ENCODE assay signal across 22 cellular contexts in the genomic region with DNA sequence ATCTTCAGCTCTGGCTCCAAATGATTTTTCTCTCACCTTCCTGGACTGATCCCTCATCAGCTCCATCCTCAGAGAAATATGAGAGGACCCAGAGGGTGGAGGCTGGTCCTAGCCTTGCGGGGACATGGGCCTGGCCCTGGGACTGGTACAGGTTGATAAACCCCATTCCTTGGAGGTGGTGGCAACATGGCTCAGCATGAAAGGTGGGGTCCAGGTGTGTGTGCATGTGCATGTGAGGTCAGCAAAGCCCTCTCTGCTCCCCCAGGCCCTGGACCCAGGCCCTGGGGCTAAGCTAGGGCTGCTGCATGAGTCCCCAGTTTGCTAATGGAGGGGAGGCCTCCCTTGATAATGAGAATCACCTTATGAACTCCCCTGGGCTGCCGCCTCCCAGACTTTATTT.
A peak's percentile ranks its signal among the peaks of the same experiment; 100 is the strongest.
DNase-seq lines count a peak whose midpoint lies in the region; ATAC-seq, FAIRE-seq and TF ChIP-seq lines count a peak whose summit lies in the region.
"Had no signal": no experiment of that assay in that cellular context is flagged by ENCODE, and none has a peak within 500 bp of the region (broad histone marks: within the 10 kb centered on the region; RNA-seq: fewer than 3 reads in every experiment).

No MANE protein-coding gene starts in this region.

- intact Hi-C loops in cardiac septum (cut with DNase I), result no loop called here
- intact Hi-C loops in left ventricle myocardium superior (cut with micrococcal nuclease), result no loop called here
- intact Hi-C loops in pancreas (cut with DNase I), result no loop called here

- H3K27ac Mint-ChIP-seq in osteocyte (ENCODE audit: unreplicated experiment), result no peak overlapping the region
- H3K27ac Mint-ChIP-seq: B cell; CD4-positive, alpha-beta T cell; CD8-positive, alpha-beta T cell had no signal

- no peak for TF ChIP-seq CTCF in osteocyte (IDR thresholded peaks at IDR 0.05)
- no peak for TF ChIP-seq CTCF in pancreas (IDR thresholded peaks at IDR 0.05)

- peak; percentile 33 for DNase-seq in activated CD8-positive, alpha-beta memory T cell treated with anti-CD3 and anti-CD28 coated beads for 24 hours
- DNase-seq in activated CD8-positive, alpha-beta memory T cell treated with anti-CD3 and anti-CD28 coated beads, Interleukin-2, amount 50 U/mL, for 48 hours, result no peak
- DNase-seq in cardiac septum (ENCODE audit: low spot score), result peak; percentile 26
- DNase-seq in left ventricle myocardium superior, result no peak
- DNase-seq in osteocyte (ENCODE audit: extremely low spot score, unreplicated experiment), result peak; percentile 59
- DNase-seq in pancreas, result no peak
- DNase-seq: AML-193; Caco-2; Calu3; CD4-positive, alpha-beta T cell; CD8-positive, alpha-beta T cell; DMS79 treated with DMSO at 0.1 percent for 48 hours; GF-D8 had no signal

- no peaks in the 10 kb centered on the region for H3K4me1 ChIP-seq in pancreas
- H3K4me1 ChIP-seq: A549, Caco-2 had no signal

- H3K4me1 Mint-ChIP-seq in osteocyte (ENCODE audit: unreplicated experiment), result no peaks in the 10 kb centered on the region
- H3K4me1 Mint-ChIP-seq: B cell had no signal

- ATAC-seq in left ventricle myocardium superior (no peak), pancreas (no peak)
- ATAC-seq: A549; CD8-positive, alpha-beta T cell had no signal

- H3K4me3 Mint-ChIP-seq in osteocyte (ENCODE audit: unreplicated experiment), result no peak overlapping the region
- H3K4me3 Mint-ChIP-seq: B cell; CD4-positive, alpha-beta T cell; CD8-positive, alpha-beta T cell had no signal

- 92 to 96% methylated on average over 2 of the region's 2 CpGs for WGBS in pancreas, 2 donors

- no peak overlapping the region for H3K27ac ChIP-seq in pancreas
- H3K27ac ChIP-seq: 22Rv1; A549; BLaER1 treated with 17β-estradiol and CSF1 and Interleukin-3, amounts not matched to agents 10 nM and 100 nM; C4-2B had no signal

- no peak overlapping the region for H3K4me3 ChIP-seq in pancreas
- H3K4me3 ChIP-seq: A549; BLaER1 treated with 17β-estradiol and CSF1 and Interleukin-3, amounts not matched to agents 10 nM and 100 nM had no signal

- FAIRE-seq in pancreas (lab: Jason Lieb, UNC), result no peak
- FAIRE-seq: A549, D721Med, G401.6, GM12891, GM19239 had no signal

- H3K9me3 Mint-ChIP-seq in osteocyte (ENCODE audit: unreplicated experiment), result no peaks in the 10 kb centered on the region
- H3K9me3 Mint-ChIP-seq: CD4-positive, alpha-beta T cell; CD8-positive, alpha-beta T cell had no signal

- H3K36me3 ChIP-seq in pancreas, result no peaks in the 10 kb centered on the region
- H3K36me3 ChIP-seq: BLaER1 treated with 17β-estradiol and CSF1 and Interleukin-3, amounts not matched to agents 10 nM and 100 nM had no signal

- H3K36me3 Mint-ChIP-seq in osteocyte (ENCODE audit: unreplicated experiment), result no peaks in the 10 kb centered on the region
- H3K36me3 Mint-ChIP-seq: CD8-positive, alpha-beta T cell had no signal

- H3K27me3 ChIP-seq in pancreas, result no peaks in the 10 kb centered on the region
- H3K27me3 ChIP-seq: BLaER1 treated with 17β-estradiol and CSF1 and Interleukin-3, amounts not matched to agents 10 nM and 100 nM had no signal

- no peaks in the 10 kb centered on the region for H3K9me3 ChIP-seq in pancreas
- H3K9me3 ChIP-seq: A549; BLaER1 treated with 17β-estradiol and CSF1 and Interleukin-3, amounts not matched to agents 10 nM and 100 nM; Caco-2 had no signal

- peaks cover 3% of the 10 kb centered on the region for H3K27me3 Mint-ChIP-seq in osteocyte (ENCODE audit: unreplicated experiment)

Comparison
In these comparisons a context has a peak if more than half of its experiments do, and no peak if none do; other contexts are left out.
1. DNase-seq: peak in activated CD8-positive, alpha-beta memory T cell treated with anti-CD3 and anti-CD28 coated beads for 24 hours (single experiment), cardiac septum (single experiment) and osteocyte (single experiment); none in activated CD8-positive, alpha-beta memory T cell treated with anti-CD3 and anti-CD28 coated beads, Interleukin-2, amount 50 U/mL, for 48 hours (single experiment), left ventricle myocardium superior (single experiment) and pancreas (0 of 6).